In genomic region chr15:81256916-81257315, GRCh38 we compare ENCODE assay signal across 9 cellular contexts.
DNase-seq lines count a peak whose midpoint lies in the region; ATAC-seq, FAIRE-seq and TF ChIP-seq lines count a peak whose summit lies in the region.
"Had no signal": no experiment of that assay in that cellular context is flagged by ENCODE, and none has a peak within 500 bp of the region (broad histone marks: within the 10 kb centered on the region; RNA-seq: fewer than 3 reads in every experiment).

No MANE protein-coding gene starts in this region.

- H3K4me3 ChIP-seq in heart right ventricle, result no peak overlapping the region
- H3K4me3 ChIP-seq in transverse colon, result no peak overlapping the region
- H3K4me3 ChIP-seq: spleen had no signal

- peak in 7 of 8 donors; percentile 55 to 78 (median 65) for ATAC-seq in heart right ventricle
- no peak for ATAC-seq in GM18858 (IDR thresholded peaks at IDR 0.05; ENCODE audit: unreplicated experiment)

- peaks cover 0 to 4% (median 0%) of the 10 kb centered on the region in 7 donors for H3K27me3 ChIP-seq in heart right ventricle
- H3K27me3 ChIP-seq in transverse colon, result peaks cover 21% of the 10 kb centered on the region
- H3K27me3 ChIP-seq: spleen had no signal

- no peak for FAIRE-seq in HTR-8/SVneo (lab: Jason Lieb, UNC)

- intact Hi-C loops in heart right ventricle (cut with DNase I), result loop anchor here in 2 of 10 donors (2.0 kb wide), 1 partner anchor 102 kb away; no protein-coding TSS in a partner anchor
- intact Hi-C loops in transverse colon (cut with DNase I; ENCODE audit: low total_unique reads), result no loop called here

- TF ChIP-seq CTCF in heart right ventricle (IDR thresholded peaks at IDR 0.05) (peak; percentile 12 to 65 (median 56)), transverse colon (IDR thresholded peaks at IDR 0.05) (peak in 4 of 5 experiments; percentile 17 to 23 (median 18))

- 56 to 59% methylated on average over 1 of the region's 1 CpG for WGBS in heart right ventricle, 2 donors
- 27 to 47% methylated on average over 1 of the region's 1 CpG for WGBS in transverse colon (ENCODE audit: low coverage in 1 of 2), 2 donors

- H3K4me1 ChIP-seq in heart right ventricle (peaks cover 0 to 22% (median 0%) of the 10 kb centered on the region in 9 donors), transverse colon (no peaks in the 10 kb centered on the region)
- H3K4me1 ChIP-seq: spleen had no signal

- TF ChIP-seq POLR2A in transverse colon (IDR thresholded peaks at IDR 0.05), result no peak

- H3K36me3 ChIP-seq in heart right ventricle (no peaks in the 10 kb centered on the region), transverse colon (no peaks in the 10 kb centered on the region)
- H3K36me3 ChIP-seq: spleen had no signal

- H3K27ac ChIP-seq in heart right ventricle, result no peak overlapping the region
- H3K27ac ChIP-seq in transverse colon, result no peak overlapping the region
- H3K27ac ChIP-seq: spleen had no signal

- H3K9me3 ChIP-seq in heart right ventricle, result no peaks in the 10 kb centered on the region
- H3K9me3 ChIP-seq in transverse colon, result no peaks in the 10 kb centered on the region
- H3K9me3 ChIP-seq: spleen had no signal

- TF ChIP-seq EP300 in transverse colon (IDR thresholded peaks at IDR 0.05; ENCODE audit: low read depth), result no peak

- DNase-seq in NOMO-1 treated with DMSO at 0.1 percent for 48 hours (lab: John Stamatoyannopoulos, UW; ENCODE audit: unreplicated experiment) (peak; percentile 11), NOMO-1 treated with dmso at 0.1 percent for 144 hours (lab: John Stamatoyannopoulos, UW; ENCODE audit: unreplicated experiment) (no peak), SW480 (ENCODE audit: low spot score) (peak; percentile 77), heart right ventricle (no peak), transverse colon (no peak), HTR-8/SVneo (ENCODE audit: insufficient read length, low spot score) (no peak), NCI-H187 treated with DMSO at 0.1 percent for 48 hours (lab: John Stamatoyannopoulos, UW) (no peak)
- DNase-seq: spleen had no signal

- in situ Hi-C loops in transverse colon (cut with MboI; ENCODE audit: low pct_ligation_motif_present in 1 of 4, low pct_unique_long_range_greater_than_20kb in 1 of 4, low sequenced_read_pairs in 3 of 4), result loop anchor here in 3 of 4 donors (25.0 kb wide), 3 partner anchors 145 to 795 kb away; partner anchors contain the start of gene MESD (in 1 of the 3)

Comparison
In these comparisons a context has a peak if more than half of its experiments do, and no peak if none do; other contexts are left out.
1. DNase-seq: peak in NOMO-1 treated with DMSO at 0.1 percent for 48 hours (single experiment) and SW480 (single experiment); none in NOMO-1 treated with dmso at 0.1 percent for 144 hours (single experiment), heart right ventricle (0 of 2), transverse colon (single experiment), HTR-8/SVneo (single experiment) and NCI-H187 treated with DMSO at 0.1 percent for 48 hours (single experiment).